8 cellular contexts compared by ENCODE assay signal in the genomic region with DNA sequence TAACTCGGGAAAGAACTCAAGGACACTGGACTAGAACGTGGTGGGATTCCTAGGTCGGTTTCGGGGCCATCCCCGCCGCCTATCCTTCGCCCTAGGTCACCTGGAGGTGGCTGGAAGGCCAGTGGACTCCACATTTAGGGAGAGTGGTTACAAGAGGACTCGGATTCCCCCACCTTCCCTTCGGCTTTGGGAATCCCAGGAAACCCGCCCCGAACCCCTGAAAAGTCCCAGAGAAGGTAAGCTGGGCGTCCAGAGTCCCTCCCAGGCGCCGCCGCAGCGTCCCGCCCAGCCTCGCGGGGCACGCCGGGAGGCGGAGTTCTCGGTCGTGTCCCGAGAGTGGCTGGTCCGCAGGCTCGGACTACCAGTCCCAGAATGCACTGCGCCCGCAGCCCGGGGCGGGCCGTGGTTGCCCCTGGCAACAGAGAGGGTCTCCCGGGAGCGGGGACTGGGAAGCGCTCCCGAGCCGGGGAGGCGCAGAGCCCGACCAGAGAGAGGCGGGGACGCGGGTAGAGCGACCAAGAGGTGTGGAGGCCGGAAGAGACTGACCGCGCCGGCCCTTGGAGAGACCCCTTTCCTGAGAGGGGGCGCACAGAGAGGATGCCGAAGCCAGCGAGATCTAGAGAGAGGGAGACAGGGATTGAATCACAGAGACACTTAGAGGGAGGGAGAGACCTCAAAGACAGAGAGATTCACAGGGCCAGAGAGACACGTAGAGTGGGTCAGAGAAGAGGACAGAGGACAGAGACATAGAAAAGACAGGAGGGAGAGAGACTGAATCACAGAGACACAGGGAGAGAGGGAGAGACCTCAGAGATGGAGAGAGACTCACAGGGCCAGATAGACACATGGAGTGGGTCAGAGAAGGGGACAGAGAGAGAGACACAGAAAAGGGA. TPM values are rescaled to one million over a fixed set of nuclear protein-coding genes. Genes with fewer than 3 reads are reported as not detected.
A peak's percentile ranks its signal among the peaks of the same experiment; 100 is the strongest.
DNase-seq lines count a peak whose midpoint lies in the region; ATAC-seq and TF ChIP-seq lines count a peak whose summit lies in the region.

No MANE protein-coding gene starts in this region.

- peak overlapping the region; percentile 33 to 48 (median 34) for H3K4me3 ChIP-seq in transverse colon

- no peak for TF ChIP-seq CTCF in transverse colon (IDR thresholded peaks at IDR 0.05)

- in situ Hi-C loops in KBM-7 (cut with MboI; ENCODE audit: low pct_unique_long_range_greater_than_20kb, low sequenced_read_pairs), result no loop called here
- in situ Hi-C loops in transverse colon (cut with MboI; ENCODE audit: low pct_ligation_motif_present in 1 of 4, low pct_unique_long_range_greater_than_20kb in 1 of 4, low sequenced_read_pairs in 3 of 4), result no loop called here

- ATAC-seq in GM21515 (IDR thresholded peaks at IDR 0.05; ENCODE audit: unreplicated experiment) (peak; percentile 75), left ventricle myocardium superior (peak; percentile 99)

- no peak for TF ChIP-seq POLR2A in transverse colon (IDR thresholded peaks at IDR 0.05)

- no peak for TF ChIP-seq EP300 in transverse colon (IDR thresholded peaks at IDR 0.05; ENCODE audit: low read depth)

- peaks cover 17 to 52% (median 25%) of the 10 kb centered on the region in 4 donors for H3K4me1 ChIP-seq in transverse colon

- H3K36me3 ChIP-seq in transverse colon, result peaks cover 0 to 9% (median under 1%) of the 10 kb centered on the region in 4 donors

- H3K27ac ChIP-seq in angular gyrus (ENCODE audit: low read depth, low read length) (peak overlapping the region; percentile 17), transverse colon (peak overlapping the region in 1 of 4 donors; percentile 30)

- H3K27me3 ChIP-seq in transverse colon, result peaks cover 49% of the 10 kb centered on the region

- no peaks in the 10 kb centered on the region for H3K9me3 ChIP-seq in transverse colon

- DNase-seq in COLO668 (lab: John Stamatoyannopoulos, UW; ENCODE audit: unreplicated experiment) (peak; percentile 59), KBM-7 (peak; percentile 88), T-helper 1 cell (peak; percentile 41 to 80 (median 65)), left ventricle myocardium superior (peak; percentile 97), posterior vena cava (ENCODE audit: low spot score) (peak; percentile 98), transverse colon (peak; percentile 91)

- intact Hi-C loops in left ventricle myocardium superior (cut with micrococcal nuclease), result no loop called here
- intact Hi-C loops in posterior vena cava (cut with DNase I), result no loop called here
- intact Hi-C loops in transverse colon (cut with DNase I; ENCODE audit: low total_unique reads), result no loop called here

- WGBS in transverse colon (ENCODE audit: low coverage in 1 of 2), 2 donors, result 4% methylated on average over 38 of the region's 51 CpGs; no CpG with 5 or more reads in 1 of the 2 donors

RNA-seq across cellular contexts. Expression of a gene that starts 2.6 kb away (rescaled TPM):
- not detected for total RNA-seq in left ventricle myocardium superior
- under 1 TPM in 1 of 2 donors, not detected in 1; 0.48 TPM for total RNA-seq in posterior vena cava
- total RNA-seq in transverse colon, result under 1 TPM in 1 of 4 donors, not detected in 3; 0.32 TPM

RNA-seq across cellular contexts. Expression of a gene that starts 11.7 kb away (rescaled TPM):
- total RNA-seq in left ventricle myocardium superior (112 TPM), posterior vena cava (100 to 1,000 TPM; 360 to 372 TPM), transverse colon (100 to 1,000 TPM in 2 of 4 donors, 10 to 100 TPM in 2; 33.3 to 222 (median 79.1) TPM)

RNA-seq across cellular contexts. Expression of a gene that starts 29.7 kb away (rescaled TPM):
- not detected for total RNA-seq in left ventricle myocardium superior
- not detected for total RNA-seq in posterior vena cava
- not detected for total RNA-seq in transverse colon

RNA-seq across cellular contexts. Expression of a gene that starts 55.3 kb away (rescaled TPM):
- total RNA-seq in left ventricle myocardium superior (0.22 TPM), posterior vena cava (1 to 10 TPM; 1.8 to 2.0 TPM), transverse colon (under 1 TPM in 1 of 4 donors, not detected in 3; 0.16 TPM)
